Comparison of ENCODE assay signal across 35 cellular contexts in the genomic region with DNA sequence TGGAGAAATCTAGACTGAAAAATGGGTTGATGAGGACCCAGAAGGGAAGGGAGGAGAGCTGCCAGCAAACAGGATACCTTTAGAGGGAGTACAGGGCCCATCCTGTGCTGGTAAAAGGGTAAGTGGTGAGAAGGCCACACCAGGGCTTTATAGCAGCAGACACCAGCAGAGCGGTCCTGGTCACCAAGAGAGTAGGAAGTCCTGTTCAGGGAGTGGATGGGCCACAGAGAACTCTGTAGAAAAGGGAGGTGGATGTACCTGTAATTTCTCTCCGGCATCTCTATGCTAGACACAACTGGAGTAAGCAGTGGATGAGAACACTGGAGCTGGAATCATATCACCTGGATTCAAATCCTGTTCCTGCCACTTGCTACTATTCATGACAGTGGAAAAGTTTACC.
"Had no signal": no experiment of that assay in that cellular context is flagged by ENCODE, and none has a peak within 500 bp of the region (broad histone marks: within the 10 kb centered on the region; RNA-seq: fewer than 3 reads in every experiment).

No MANE protein-coding gene starts in this region.

- H3K27ac ChIP-seq: KMS-11 had no signal

- DNase-seq: Karpas-422, Kasumi-1, KG1, MG63, MM.1S, MV-4-11, NCI-H1048, NCI-H1092, NCI-H1092 treated with DMSO at 0.1 percent for 48 hours, NCI-H1105, NCI-H1105 treated with DMSO at 0.1 percent for 48 hours, NCI-H1417, NCI-H1417 treated with DMSO at 0.1 percent for 48 hours, NCI-H1436, NCI-H1436 treated with DMSO at 0.1 percent for 48 hours, NCI-H146, NCI-H1694, NCI-H1694 treated with DMSO at 0.1 percent for 48 hours, NCI-H187, NCI-H187 treated with DMSO at 0.1 percent for 48 hours, NCI-H1930, NCI-H2029, NCI-H2029 treated with DMSO at 0.1 percent for 48 hours, NCI-H2081, NCI-H2081 treated with DMSO at 0.1 percent for 48 hours, NCI-H2107, NCI-H2171, NCI-H2171 treated with DMSO at 0.1 percent for 48 hours, NCI-H2227 treated with DMSO at 0.1 percent for 48 hours, NCI-H226, NCI-H345, NCI-H446 treated with DMSO at 0.1 percent for 48 hours, NCI-H510A, NCI-H510A treated with DMSO at 0.1 percent for 48 hours had no signal

- H3K9me3 ChIP-seq: MG63 had no signal

- H3K4me3 ChIP-seq: MG63 had no signal

- H3K27me3 ChIP-seq: MG63 had no signal

- H3K4me2 ChIP-seq: KMS-11 had no signal

- H3K9ac ChIP-seq: KMS-11 had no signal

- H3K36me3 ChIP-seq: MG63 had no signal
